Comparison of ENCODE assay signal across 7 cellular contexts in the genomic region with DNA sequence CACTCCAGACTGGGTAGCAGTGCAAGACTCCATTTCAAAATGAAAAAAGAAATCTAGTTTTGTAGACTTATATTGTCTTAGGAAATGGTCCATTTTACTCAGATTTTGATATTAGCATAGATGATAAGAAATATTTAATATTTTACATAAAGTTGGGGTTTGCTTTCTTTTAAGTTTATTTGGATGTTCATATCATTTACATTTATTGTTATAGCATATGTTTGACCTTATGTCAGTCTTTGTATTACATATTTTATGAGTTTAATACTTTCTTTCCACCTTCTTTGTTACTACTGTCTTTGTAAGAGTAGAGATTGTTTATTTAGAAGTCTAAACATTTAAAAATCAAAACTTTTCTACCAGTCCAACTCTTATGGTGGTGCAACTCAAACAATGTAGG.
"Had no signal": no experiment of that assay in that cellular context is flagged by ENCODE, and none has a peak within 500 bp of the region (broad histone marks: within the 10 kb centered on the region; RNA-seq: fewer than 3 reads in every experiment).

No MANE protein-coding gene starts in this region.

- FAIRE-seq: GM12878, GM12891, GM12892, GM18507, GM19239 had no signal

- H3K4me3 ChIP-seq: GM12878 had no signal

- DNase-seq: GDM1, GF-D8 had no signal

- ATAC-seq: GM12878 had no signal
